Comparison of ENCODE assay signal across 30 cellular contexts in the genomic region with DNA sequence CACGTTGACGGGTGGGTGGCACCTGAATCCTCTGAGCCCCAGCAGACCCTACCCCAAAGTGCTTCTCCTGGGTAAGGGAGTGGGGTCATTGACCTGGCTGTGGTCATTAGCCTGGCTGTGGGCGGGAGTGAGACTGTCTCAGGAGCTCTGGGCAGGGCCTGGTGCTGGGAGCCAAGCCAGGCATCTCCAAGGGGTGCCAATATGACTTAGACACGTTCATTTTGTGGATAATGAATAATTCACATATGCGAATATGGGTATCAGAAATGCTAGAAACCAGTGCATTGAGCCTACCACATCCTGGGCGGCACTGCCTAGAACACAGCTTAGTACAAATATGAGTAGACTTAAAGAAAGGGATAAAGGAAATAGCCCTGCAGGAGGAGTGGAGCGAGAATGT. TPM values are rescaled to one million over a fixed set of nuclear protein-coding genes. Genes with fewer than 3 reads are reported as not detected.
"Had no signal": no experiment of that assay in that cellular context is flagged by ENCODE, and none has a peak within 500 bp of the region (broad histone marks: within the 10 kb centered on the region; RNA-seq: fewer than 3 reads in every experiment).

No MANE protein-coding gene starts in this region.

- H3K4me1 ChIP-seq: left lung, lower lobe of right lung, right atrium auricular region, right lobe of liver, testis, tibial artery, upper lobe of right lung had no signal

- H3K27ac Mint-ChIP-seq: immature natural killer cell; natural killer cell; nephron progenitor cell; neural progenitor cell; progenitor cell of endocrine pancreas; stimulated activated memory B cell treated with anti-CD40 and anti-IgM and Interleukin-4, amounts not matched to agents 10 μg/mL and 1 μg/mL and 100 μg/mL, for 72 hours had no signal

- H3K9ac ChIP-seq: neural progenitor cell had no signal

- H3K4me3 ChIP-seq: left lung, lower lobe of right lung, neural progenitor cell, ovary, right atrium auricular region, right lobe of liver, smooth muscle cell, testis, tibial artery, upper lobe of right lung had no signal

- H3K4me1 Mint-ChIP-seq: immature natural killer cell; natural killer cell; stimulated activated naive CD8-positive, alpha-beta T cell treated with anti-CD3 and anti-CD28 coated beads, Interleukin-15, amount 100 ng/mL, for 72 hours had no signal

- H3K9me3 Mint-ChIP-seq: immature natural killer cell, natural killer cell, neural progenitor cell had no signal

- H3K9me3 ChIP-seq: ovary, right lobe of liver, testis, upper lobe of right lung had no signal

- ATAC-seq: left colon; left lung; lower lobe of right lung; natural killer cell; right lobe of liver; stimulated activated memory B cell treated with anti-CD40 and anti-IgM and Interleukin-4, amounts not matched to agents 10 μg/mL and 1 μg/mL and 100 μg/mL, for 72 hours; stimulated activated naive CD8-positive, alpha-beta T cell treated with anti-CD3 and anti-CD28 coated beads, Interleukin-15, amount 100 ng/mL, for 72 hours; upper lobe of right lung had no signal

- H3K4me3 Mint-ChIP-seq: immature natural killer cell; natural killer cell; nephron progenitor cell; neural progenitor cell; stimulated activated memory B cell treated with anti-CD40 and anti-IgM and Interleukin-4, amounts not matched to agents 10 μg/mL and 1 μg/mL and 100 μg/mL, for 72 hours; stimulated activated naive CD8-positive, alpha-beta T cell treated with anti-CD3 and anti-CD28 coated beads, Interleukin-15, amount 100 ng/mL, for 72 hours had no signal

- DNase-seq: hypothalamus; immature natural killer cell; kidney; left colon; left lung; lower lobe of right lung; mammary epithelial cell; mesenchymal stem cell; natural killer cell; nephron progenitor cell; ovary; right lobe of liver; stimulated activated CD4-positive, alpha-beta T cell treated with anti-CD3 and anti-CD28 coated beads, Interleukin-1b, Interleukin-23, amount 100 ng/mL, for 48 hours; stimulated activated CD4-positive, alpha-beta T cell treated with anti-CD3 and anti-CD28 coated beads, Interleukin-2, amount 100 ng/mL, for 48 hours; stimulated activated CD4-positive, alpha-beta T cell treated with anti-CD3 and anti-CD28 coated beads, Interleukin-4, amount 100 ng/mL, for 4 hours; stimulated activated CD8-positive, alpha-beta memory T cell treated with anti-CD3 and anti-CD28 coated beads, Interleukin-4, amount 100 ng/mL, for 48 hours; stimulated activated naive CD4-positive, alpha-beta T cell treated with Interleukin-2 at 50 U/mL for 16 hours; stimulated activated naive CD8-positive, alpha-beta T cell treated with anti-CD3 and anti-CD28 coated beads, Interleukin-15, amount 100 ng/mL, for 72 hours; testis; tibial artery; trophoblast cell; upper lobe of right lung had no signal

- FAIRE-seq: islet of Langerhans, kidney, urothelium cell line had no signal

- H3K27ac ChIP-seq: left lung, lower lobe of right lung, neural progenitor cell, ovary, right atrium auricular region, right lobe of liver, testis, tibial artery, upper lobe of right lung had no signal

- H2AFZ ChIP-seq: neural progenitor cell had no signal

- H3K36me3 Mint-ChIP-seq: immature natural killer cell; natural killer cell; neural progenitor cell; stimulated activated memory B cell treated with anti-CD40 and anti-IgM and Interleukin-4, amounts not matched to agents 10 μg/mL and 1 μg/mL and 100 μg/mL, for 72 hours had no signal

- H3K36me3 ChIP-seq: left lung, lower lobe of right lung, neural progenitor cell, ovary, right atrium auricular region, right lobe of liver, tibial artery, upper lobe of right lung had no signal

- H3K27me3 ChIP-seq: left lung, neural progenitor cell, ovary, right atrium auricular region, right lobe of liver, testis had no signal

- H3K4me2 ChIP-seq: neural progenitor cell, smooth muscle cell had no signal

RNA-seq across cellular contexts. Expression of a gene that starts 14.4 kb away (rescaled TPM):
- total RNA-seq: natural killer cell, skeletal muscle tissue had no signal
- polyA plus RNA-seq: immature natural killer cell had no signal
